In the genomic region with DNA sequence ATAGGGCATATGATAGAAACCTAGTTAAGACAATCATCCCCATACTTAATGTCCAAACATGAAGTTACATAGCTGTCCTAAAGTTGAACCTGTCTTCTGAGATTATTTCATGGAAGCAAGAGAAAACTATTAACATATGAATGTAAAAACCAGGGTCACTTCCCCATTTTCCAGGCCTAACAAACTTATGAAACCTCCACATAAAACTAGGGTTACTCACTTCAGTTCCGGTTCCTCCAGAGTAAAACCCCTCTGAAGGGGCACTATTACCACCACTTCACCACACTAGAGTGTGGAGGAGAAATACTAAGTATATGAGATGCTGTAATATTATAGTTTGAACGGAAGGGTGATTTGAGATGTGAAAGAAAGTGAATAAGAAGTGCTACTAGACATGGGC, we compare ENCODE assay signal across 28 cellular contexts. TPM values are rescaled to one million over a fixed set of nuclear protein-coding genes. Genes with fewer than 3 reads are reported as not detected.
"Had no signal": no experiment of that assay in that cellular context is flagged by ENCODE, and none has a peak within 500 bp of the region (broad histone marks: within the 10 kb centered on the region; RNA-seq: fewer than 3 reads in every experiment).

No MANE protein-coding gene starts in this region.

- H3K4me3 ChIP-seq: breast epithelium, mucosa of descending colon, right atrium auricular region, smooth muscle cell, suprapubic skin, tibial artery had no signal

- H3K4me2 ChIP-seq: smooth muscle cell had no signal

- H3K27me3 Mint-ChIP-seq: activated CD4-positive, alpha-beta T cell treated with anti-CD3 and anti-CD28 coated beads for 36 hours had no signal

- H3K9me3 ChIP-seq: breast epithelium, right atrium auricular region, suprapubic skin, tibial artery had no signal

- H3K4me1 ChIP-seq: breast epithelium, right atrium auricular region, suprapubic skin, tibial artery had no signal

- H3K36me3 ChIP-seq: breast epithelium, right atrium auricular region, suprapubic skin, tibial artery had no signal

- ATAC-seq: activated CD4-positive, alpha-beta T cell treated with anti-CD3 and anti-CD28 coated beads for 36 hours; activated naive CD4-positive, alpha-beta T cell treated with anti-CD3 and anti-CD28 coated beads, Interleukin-2, amount 50 U/mL, for 72 hours; activated T-cell treated with anti-CD3 and anti-CD28 coated beads, Interleukin-2, amount 50 U/mL, for 72 hours; esophagus mucosa; left cardiac atrium; left ventricle myocardium superior; mucosa of descending colon; natural killer cell treated with Interleukin-12 subunit alpha and Interleukin-12 subunit beta and Interleukin-15 and Interleukin-18, amount 100 ng/mL, for 72 hours had no signal

- FAIRE-seq: keratinocyte had no signal

- H3K27ac Mint-ChIP-seq: activated CD4-positive, alpha-beta T cell treated with anti-CD3 and anti-CD28 coated beads for 36 hours; activated naive CD4-positive, alpha-beta T cell treated with anti-CD3 and anti-CD28 coated beads, Interleukin-2, amount 50 U/mL, for 72 hours; activated T-cell treated with anti-CD3 and anti-CD28 coated beads, Interleukin-2, amount 50 U/mL, for 72 hours; natural killer cell treated with Interleukin-12 subunit alpha and Interleukin-12 subunit beta and Interleukin-15 and Interleukin-18, amount 100 ng/mL, for 72 hours had no signal

- H3K9me3 Mint-ChIP-seq: natural killer cell treated with Interleukin-12 subunit alpha and Interleukin-12 subunit beta and Interleukin-15 and Interleukin-18, amount 100 ng/mL, for 72 hours had no signal

- DNase-seq: activated CD4-positive, alpha-beta T cell treated with anti-CD3 and anti-CD28 coated beads for 36 hours; activated CD4-positive, alpha-beta T cell treated with anti-CD3 and anti-CD28 coated beads, Interleukin-2, amount 50 U/mL, for 4 hours; activated CD4-positive, CD25-positive, alpha-beta regulatory T cell; activated naive CD4-positive, alpha-beta T cell; activated T-cell treated with anti-CD3 and anti-CD28 coated beads for 4 hours; activated T-cell treated with anti-CD3 and anti-CD28 coated beads, Interleukin-2, amount 50 U/mL, for 72 hours; central memory CD4-positive, alpha-beta T cell; foreskin fibroblast; head of caudate nucleus; hippocampal formation; left cardiac atrium; left ventricle myocardium superior; mucosa of descending colon; stimulated activated CD4-positive, alpha-beta T cell treated with anti-CD3 and anti-CD28 coated beads, Interleukin-1b, Interleukin-23, amount 100 ng/mL, for 48 hours; stimulated activated CD4-positive, alpha-beta T cell treated with anti-CD3 and anti-CD28 coated beads, Interleukin-4, amount 100 ng/mL, for 4 hours; stimulated activated CD8-positive, alpha-beta memory T cell treated with anti-CD3 and anti-CD28 coated beads, Interleukin-4, amount 100 ng/mL, for 48 hours; stimulated activated naive CD4-positive, alpha-beta T cell; tibial artery had no signal

- H3K27me3 ChIP-seq: breast epithelium, right atrium auricular region, suprapubic skin, tibial artery had no signal

- H3K27ac ChIP-seq: breast epithelium, right atrium auricular region, suprapubic skin, tibial artery had no signal

- H3K4me3 Mint-ChIP-seq: activated CD4-positive, alpha-beta T cell treated with anti-CD3 and anti-CD28 coated beads for 36 hours; activated T-cell treated with anti-CD3 and anti-CD28 coated beads, Interleukin-2, amount 50 U/mL, for 72 hours; natural killer cell treated with Interleukin-12 subunit alpha and Interleukin-12 subunit beta and Interleukin-15 and Interleukin-18, amount 100 ng/mL, for 72 hours had no signal

- H3K4me1 Mint-ChIP-seq: activated CD4-positive, alpha-beta T cell treated with anti-CD3 and anti-CD28 coated beads for 36 hours had no signal

RNA-seq across cellular contexts. Expression of a gene that starts 14.9 kb away (rescaled TPM):
- total RNA-seq: natural killer cell treated with Interleukin-12 subunit alpha and Interleukin-12 subunit beta and Interleukin-15 and Interleukin-18, amount 100 ng/mL, for 72 hours had no signal

RNA-seq across cellular contexts. Expression of a gene that starts 15.1 kb away (rescaled TPM):
- total RNA-seq: activated CD4-positive, alpha-beta T cell treated with anti-CD3 and anti-CD28 coated beads for 36 hours; activated T-cell treated with anti-CD3 and anti-CD28 coated beads, Interleukin-2, amount 50 U/mL, for 72 hours; mesenteric fat pad; natural killer cell treated with Interleukin-12 subunit alpha and Interleukin-12 subunit beta and Interleukin-15 and Interleukin-18, amount 100 ng/mL, for 72 hours; pulmonary artery endothelial cell; smooth muscle cell had no signal
- polyA plus RNA-seq: smooth muscle cell had no signal
